In the genomic region with DNA sequence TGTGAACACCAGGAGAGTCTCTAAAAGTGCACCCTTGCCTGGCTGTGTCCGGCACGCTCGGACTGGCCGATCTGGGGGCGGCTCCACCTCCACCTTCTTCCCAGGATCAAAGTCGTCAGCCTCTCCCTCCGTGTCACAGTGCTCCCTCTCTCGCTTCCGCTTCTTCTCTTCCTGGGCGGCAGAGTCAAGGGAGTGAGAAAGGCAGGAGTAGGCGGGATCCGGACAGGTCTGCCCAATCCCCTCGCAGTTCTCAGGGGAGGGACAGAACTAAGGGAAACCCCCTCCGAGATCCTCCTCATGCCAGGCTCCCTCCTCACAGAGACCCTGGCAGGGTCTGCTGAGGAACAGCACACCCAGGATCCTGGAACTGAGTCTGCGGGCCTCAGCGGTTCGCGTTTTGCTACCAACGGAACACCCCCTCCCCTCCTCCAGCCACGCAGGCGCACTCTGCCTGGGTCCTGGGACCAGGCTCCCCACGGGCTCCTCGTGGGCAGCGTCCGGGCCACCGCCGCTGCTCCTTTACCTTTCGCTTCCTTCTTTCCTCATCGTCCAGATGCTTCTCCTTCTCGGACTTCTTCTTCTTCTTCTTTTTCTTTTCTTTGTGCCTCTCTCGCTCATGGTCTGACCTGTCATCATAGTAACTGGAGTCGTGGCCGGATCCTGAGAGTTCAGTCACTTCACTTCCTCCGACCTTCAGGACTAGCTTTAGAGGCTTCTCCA, we compare ENCODE assay signal across 8 cellular contexts. TPM values are rescaled to one million over a fixed set of nuclear protein-coding genes. Genes with fewer than 3 reads are reported as not detected.
DNase-seq lines count a peak whose midpoint lies in the region; ATAC-seq and TF ChIP-seq lines count a peak whose summit lies in the region.

No MANE protein-coding gene starts in this region.

- H3K27ac ChIP-seq in A673 (ENCODE audit: low read depth, low read length, poor library complexity, severe bottlenecking), result peak overlapping the region; percentile 98
- H3K27ac ChIP-seq in HUES6 (ENCODE audit: low read depth, low read length), result peak overlapping the region; percentile 62; the same call in 1 of the 2 replicates
- peak overlapping the region in 1 of 2 donors; percentile 84 for H3K27ac ChIP-seq in tibial artery
- no peak overlapping the region for H3K27ac ChIP-seq in thyroid gland

- intact Hi-C loops in A673 (cut with micrococcal nuclease; ENCODE audit: unreplicated experiment), result no loop called here
- intact Hi-C loops in activated T-helper 1 cell treated with anti-CD3 and anti-CD28 coated beads, Interleukin-12 subunit alpha, Interleukin-12 subunit beta, Interleukin-2, Interleukin-4 antibody, amounts not matched to agents 30 ng/mL and 10 ng/mL and 1 ng/mL, durations not matched to agents 14 hours and 24 hours and 36 hours (cut with micrococcal nuclease), result loop anchor here (5.0 to 10.0 kb wide), 5 partner anchors 109 to 904 kb away; partner anchors contain the start of genes MRPL36, TPPP and ZDHHC11B
- intact Hi-C loops in tibial artery (cut with DNase I; ENCODE audit: low total_unique reads), result no loop called here
- intact Hi-C loops in thyroid gland (cut with DNase I), result no loop called here

- no peaks in the 10 kb centered on the region for H3K27me3 ChIP-seq in A673 (replicated peaks; ENCODE audit: insufficient read depth, low read depth, low read length, poor library complexity)
- no peaks in the 10 kb centered on the region for H3K27me3 ChIP-seq in HUES6 (ENCODE audit: control insufficient read depth, insufficient read depth, low read length)
- no peaks in the 10 kb centered on the region for H3K27me3 ChIP-seq in kidney epithelial cell (ENCODE audit: control insufficient read depth, insufficient read depth, low read length)
- no peaks in the 10 kb centered on the region for H3K27me3 ChIP-seq in tibial artery
- no peaks in the 10 kb centered on the region for H3K27me3 ChIP-seq in thyroid gland

- ATAC-seq in HG03280 (IDR thresholded peaks at IDR 0.05; ENCODE audit: unreplicated experiment), result no peak

- no peaks in the 10 kb centered on the region for H3K9me3 Mint-ChIP-seq in activated T-helper 1 cell treated with anti-CD3 and anti-CD28 coated beads, Interleukin-12 subunit alpha, Interleukin-12 subunit beta, Interleukin-2, Interleukin-4 antibody, amounts not matched to agents 30 ng/mL and 10 ng/mL and 1 ng/mL, durations not matched to agents 14 hours and 24 hours and 36 hours

- H3K36me3 Mint-ChIP-seq in activated T-helper 1 cell treated with anti-CD3 and anti-CD28 coated beads, Interleukin-12 subunit alpha, Interleukin-12 subunit beta, Interleukin-2, Interleukin-4 antibody, amounts not matched to agents 30 ng/mL and 10 ng/mL and 1 ng/mL, durations not matched to agents 14 hours and 24 hours and 36 hours (ENCODE audit: low read depth), result peaks cover 52% of the 10 kb centered on the region

- peak overlapping the region; percentile 90 for H3K27ac Mint-ChIP-seq in activated T-helper 1 cell treated with anti-CD3 and anti-CD28 coated beads, Interleukin-12 subunit alpha, Interleukin-12 subunit beta, Interleukin-2, Interleukin-4 antibody, amounts not matched to agents 30 ng/mL and 10 ng/mL and 1 ng/mL, durations not matched to agents 14 hours and 24 hours and 36 hours

- H3K4me3 Mint-ChIP-seq in activated T-helper 1 cell treated with anti-CD3 and anti-CD28 coated beads, Interleukin-12 subunit alpha, Interleukin-12 subunit beta, Interleukin-2, Interleukin-4 antibody, amounts not matched to agents 30 ng/mL and 10 ng/mL and 1 ng/mL, durations not matched to agents 14 hours and 24 hours and 36 hours, result peak overlapping the region; percentile 92

- POLR2A ChIA-PET in A673 (lab: Charles Lee; ENCODE audit: low non-redundant PET), result no interaction called here

- H3K4me1 ChIP-seq in A673 (ENCODE audit: insufficient read depth, low read length, poor library complexity, severe bottlenecking) (no peaks in the 10 kb centered on the region), HUES6 (ENCODE audit: control insufficient read depth, insufficient read depth, low read length) (peaks cover 2% of the 10 kb centered on the region; the same call in 1 of the 2 replicates), tibial artery (peaks cover 0 to 28% (median 19%) of the 10 kb centered on the region in 4 donors), thyroid gland (peaks cover 13 to 15% of the 10 kb centered on the region in 2 donors)

- no peak for TF ChIP-seq CTCF in A673 (conservative IDR thresholded peaks at IDR 0.05; ENCODE audit: low read depth, low read length)
- TF ChIP-seq CTCF in kidney epithelial cell (IDR thresholded peaks at IDR 0.05; ENCODE audit: insufficient read depth, low read length, poor library complexity, severe bottlenecking), result no peak
- no peak for TF ChIP-seq CTCF in tibial artery (IDR thresholded peaks at IDR 0.05)
- no peak for TF ChIP-seq CTCF in thyroid gland (IDR thresholded peaks at IDR 0.05)

- DNase-seq in A673 (ENCODE audit: low spot score), result peak; percentile 84
- no peak for DNase-seq in activated T-helper 1 cell treated with anti-CD3 and anti-CD28 coated beads, Interleukin-12 subunit alpha, Interleukin-12 subunit beta, Interleukin-2, Interleukin-4 antibody, amounts not matched to agents 30 ng/mL and 10 ng/mL and 1 ng/mL, durations not matched to agents 14 hours and 24 hours and 36 hours (ENCODE audit: low spot score)
- DNase-seq in kidney epithelial cell (ENCODE audit: low read depth), result no peak
- DNase-seq in tibial artery, result no peak
- no peak for DNase-seq in thyroid gland
- no peak for DNase-seq in ureter (ENCODE audit: low spot score)

- H3K27me3 Mint-ChIP-seq in activated T-helper 1 cell treated with anti-CD3 and anti-CD28 coated beads, Interleukin-12 subunit alpha, Interleukin-12 subunit beta, Interleukin-2, Interleukin-4 antibody, amounts not matched to agents 30 ng/mL and 10 ng/mL and 1 ng/mL, durations not matched to agents 14 hours and 24 hours and 36 hours (ENCODE audit: insufficient read depth), result no peaks in the 10 kb centered on the region

- CTCF ChIA-PET in A673 (lab: Charles Lee), result interaction anchor here (0.5 to 1.5 kb wide), 2 partner anchors 283 to 1350 kb away, joined by 3 to 4 read pairs; no protein-coding TSS in a partner anchor

- WGBS in thyroid gland, 2 donors, result 88 to 89% methylated on average over 34 of the region's 34 CpGs

- peaks cover 26% of the 10 kb centered on the region for H3K4me1 Mint-ChIP-seq in activated T-helper 1 cell treated with anti-CD3 and anti-CD28 coated beads, Interleukin-12 subunit alpha, Interleukin-12 subunit beta, Interleukin-2, Interleukin-4 antibody, amounts not matched to agents 30 ng/mL and 10 ng/mL and 1 ng/mL, durations not matched to agents 14 hours and 24 hours and 36 hours (ENCODE audit: low read depth)

- peak overlapping the region; percentile 90 for H3K9ac ChIP-seq in HUES6 (ENCODE audit: low read length)

- H3K4me3 ChIP-seq in A673 (ENCODE audit: low read depth, low read length, poor library complexity, severe bottlenecking) (peak overlapping the region; percentile 87), HUES6 (ENCODE audit: low read depth, low read length) (peak overlapping the region; percentile 81), kidney epithelial cell (ENCODE audit: low read depth, low read length) (peak overlapping the region; percentile 84), tibial artery (peak overlapping the region; percentile 77 to 80), thyroid gland (replicated peaks in 1 of 3) (peak overlapping the region in 1 of 3 donors; percentile 95)

- H3K36me3 ChIP-seq in A673 (ENCODE audit: insufficient read depth, low read length, poor library complexity, severe bottlenecking) (peaks cover 67% of the 10 kb centered on the region), HUES6 (ENCODE audit: control insufficient read depth, insufficient read depth, low read length) (peaks cover 75% of the 10 kb centered on the region), kidney epithelial cell (ENCODE audit: control insufficient read depth, insufficient read depth, low read length) (no peaks in the 10 kb centered on the region), tibial artery (peaks cover 37 to 51% (median 39%) of the 10 kb centered on the region in 3 donors), thyroid gland (peaks cover 20 to 32% of the 10 kb centered on the region in 2 donors)

- no peaks in the 10 kb centered on the region for H3K9me3 ChIP-seq in A673 (ENCODE audit: low read depth, low read length, poor library complexity, severe bottlenecking)
- H3K9me3 ChIP-seq in HUES6 (ENCODE audit: control insufficient read depth, insufficient read depth, low read depth, low read length), result no peaks in the 10 kb centered on the region
- no peaks in the 10 kb centered on the region for H3K9me3 ChIP-seq in tibial artery
- no peaks in the 10 kb centered on the region for H3K9me3 ChIP-seq in thyroid gland

- TF ChIP-seq POLR2A in thyroid gland (IDR thresholded peaks at IDR 0.05), result no peak

- no TSS peak for BruUV-seq in A673 (replicated peaks; lab: Mats Ljungman, UMichigan)

RNA-seq across cellular contexts. Expression of gene BRD9, which starts 1.3 kb away (rescaled TPM):
- total RNA-seq in A673 (2021) (73.7 and 76.5 TPM in 2 replicates), kidney epithelial cell (47.3 and 47.9 TPM in 2 replicates), thyroid gland (10 to 100 TPM; 19.6 to 29.9 (median 25.2) TPM), ureter (63.6 TPM)
- 77.8 and 81.6 TPM in 2 replicates for total RNA-seq in activated T-helper 1 cell treated with anti-CD3 and anti-CD28 coated beads, Interleukin-12 subunit alpha, Interleukin-12 subunit beta, Interleukin-2, Interleukin-4 antibody, amounts not matched to agents 30 ng/mL and 10 ng/mL and 1 ng/mL, durations not matched to agents 14 hours and 24 hours and 36 hours

RNA-seq across cellular contexts. Expression of gene TRIP13, which starts 1.4 kb away (rescaled TPM):
- 64.6 and 69.1 TPM in 2 replicates for total RNA-seq in A673 (2021)
- 37.2 and 38.4 TPM in 2 replicates for total RNA-seq in activated T-helper 1 cell treated with anti-CD3 and anti-CD28 coated beads, Interleukin-12 subunit alpha, Interleukin-12 subunit beta, Interleukin-2, Interleukin-4 antibody, amounts not matched to agents 30 ng/mL and 10 ng/mL and 1 ng/mL, durations not matched to agents 14 hours and 24 hours and 36 hours
- total RNA-seq in kidney epithelial cell, result 7.4 and 10.8 TPM in 2 replicates
- 1 to 10 TPM in 3 of 4 donors, not detected in 1; 1.1 to 1.7 (median 1.3) TPM for total RNA-seq in thyroid gland
- total RNA-seq in ureter, result 1.7 TPM

RNA-seq across cellular contexts. Expression of gene ZDHHC11, which starts 40.5 kb away (rescaled TPM):
- 45.5 and 47.3 TPM in 2 replicates for total RNA-seq in A673 (2021)
- total RNA-seq in activated T-helper 1 cell treated with anti-CD3 and anti-CD28 coated beads, Interleukin-12 subunit alpha, Interleukin-12 subunit beta, Interleukin-2, Interleukin-4 antibody, amounts not matched to agents 30 ng/mL and 10 ng/mL and 1 ng/mL, durations not matched to agents 14 hours and 24 hours and 36 hours, result 14.4 and 17.2 TPM in 2 replicates
- 0.68 and 1.3 TPM in 2 replicates for total RNA-seq in kidney epithelial cell
- 1 to 10 TPM in 3 of 4 donors, under 1 TPM in 1; 0.54 to 5.3 (median 2.8) TPM for total RNA-seq in thyroid gland
- 39.5 TPM for total RNA-seq in ureter

Comparison
In these comparisons a context has a peak if more than half of its experiments do, and no peak if none do; other contexts are left out.
1. H3K27ac ChIP-seq: peak in A673 (single experiment) and HUES6 (single experiment); none in thyroid gland (0 of 3).